1 cellular context compared by ENCODE assay signal in the genomic region with DNA sequence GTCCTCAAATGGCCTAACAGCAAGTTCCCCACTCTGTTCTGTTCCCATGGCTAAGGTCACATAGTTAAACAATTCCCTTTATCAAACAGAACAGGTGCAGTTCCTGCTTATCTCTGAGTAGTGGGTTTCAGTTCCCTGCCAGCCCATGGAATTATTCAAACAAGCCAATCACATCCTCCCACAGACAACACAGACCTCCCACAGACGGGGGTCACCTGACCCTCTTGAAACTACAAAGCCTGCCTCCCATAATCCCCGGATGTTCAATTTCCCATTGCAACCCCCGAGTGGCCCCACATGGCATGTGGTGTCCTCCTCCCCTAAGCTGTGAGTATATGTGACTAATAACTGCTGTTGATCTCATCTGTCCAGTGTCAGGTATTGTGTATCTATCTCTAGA.
TF ChIP-seq lines count a peak whose summit lies in the region.

No MANE protein-coding gene starts in this region.

TF ChIP-seq in K562, 482 proteins besides CTCF, POLR2A, EP300 and RAD21 (continued from another document):
- TF ChIP-seq, protein P1, sequence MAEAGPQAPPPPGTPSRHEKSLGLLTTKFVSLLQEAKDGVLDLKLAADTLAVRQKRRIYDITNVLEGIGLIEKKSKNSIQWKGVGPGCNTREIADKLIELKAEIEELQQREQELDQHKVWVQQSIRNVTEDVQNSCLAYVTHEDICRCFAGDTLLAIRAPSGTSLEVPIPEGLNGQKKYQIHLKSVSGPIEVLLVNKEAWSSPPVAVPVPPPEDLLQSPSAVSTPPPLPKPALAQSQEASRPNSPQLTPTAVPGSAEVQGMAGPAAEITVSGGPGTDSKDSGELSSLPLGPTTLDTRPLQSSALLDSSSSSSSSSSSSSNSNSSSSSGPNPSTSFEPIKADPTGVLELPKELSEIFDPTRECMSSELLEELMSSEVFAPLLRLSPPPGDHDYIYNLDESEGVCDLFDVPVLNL (CRISPR knock-in tag; IDR thresholded peaks at IDR 0.05; ENCODE audit: low read depth) = no peak
- no peak for TF ChIP-seq ZNF224 (CRISPR knock-in tag; IDR thresholded peaks at IDR 0.05)
- TF ChIP-seq ZEB2 (IDR thresholded peaks at IDR 0.05) = peak; percentile 40; the same call in 1 of the 2 replicates
- TF ChIP-seq RBFOX2 (IDR thresholded peaks at IDR 0.05; ENCODE audit: low read depth, low read length) = no peak
- TF ChIP-seq GABPA (tag; conservative IDR thresholded peaks at IDR 0.05; ENCODE audit: low read depth) = no peak
- no peak for TF ChIP-seq KAT8 (IDR thresholded peaks at IDR 0.05; ENCODE audit: low read depth)
- TF ChIP-seq ZNF274 (IDR thresholded peaks at IDR 0.05; ENCODE audit: borderline replicate concordance, low read depth, low read length) = no peak
- no peak for TF ChIP-seq ZNF551 (CRISPR knock-in tag; IDR thresholded peaks at IDR 0.05)
- no peak for TF ChIP-seq ZKSCAN1 (IDR thresholded peaks at IDR 0.05; ENCODE audit: low read depth, low read length)
- TF ChIP-seq LCOR (CRISPR knock-in tag; IDR thresholded peaks at IDR 0.05) = no peak
- TF ChIP-seq KDM4B (IDR thresholded peaks at IDR 0.05; ENCODE audit: borderline replicate concordance in 2 of 2, low read depth in 1 of 2) = no peak
- TF ChIP-seq ZNF584 (CRISPR knock-in tag; IDR thresholded peaks at IDR 0.05; ENCODE audit: low read depth) = no peak
